ENCODE assay signal across 13 cellular contexts in the genomic region with DNA sequence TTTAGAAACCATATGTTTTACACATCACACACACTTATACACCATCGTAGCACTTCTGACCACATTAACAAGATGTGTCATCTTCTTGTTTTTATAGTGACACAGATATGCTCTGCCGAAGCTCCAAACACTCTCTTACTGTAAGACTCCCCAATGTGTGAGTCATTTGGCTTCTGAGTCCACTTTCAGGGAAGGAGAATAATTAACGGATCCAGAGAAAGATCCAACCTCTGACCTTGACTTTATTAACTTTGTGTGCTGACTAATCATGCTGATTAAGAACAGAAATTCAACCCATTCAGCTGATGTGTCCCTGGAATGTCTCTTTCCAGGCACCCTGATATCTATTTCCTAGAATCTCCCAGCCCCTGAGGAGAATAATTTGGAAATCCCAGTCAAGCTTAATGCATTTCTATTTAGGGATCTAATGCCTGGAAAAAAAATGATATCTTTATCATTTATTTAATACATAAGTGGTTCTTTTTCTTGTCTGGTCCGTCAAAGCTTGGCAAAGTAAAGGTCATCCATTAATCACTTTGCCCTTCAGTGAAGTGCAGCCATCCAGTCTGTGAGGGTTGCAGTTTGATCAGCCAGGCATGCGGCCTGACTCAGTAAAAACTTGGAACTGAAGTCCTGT.
DNase-seq lines count a peak whose midpoint lies in the region; ATAC-seq, FAIRE-seq and TF ChIP-seq lines count a peak whose summit lies in the region.
"Had no signal": no experiment of that assay in that cellular context is flagged by ENCODE, and none has a peak within 500 bp of the region (broad histone marks: within the 10 kb centered on the region; RNA-seq: fewer than 3 reads in every experiment).

No MANE protein-coding gene starts in this region.

- TF ChIP-seq CTCF in HFF-Myc (IDR thresholded peaks at IDR 0.05; ENCODE audit: low read depth, low read length, missing control alignments) (no peak), astrocyte of the spinal cord (IDR thresholded peaks at IDR 0.05; ENCODE audit: low read depth, low read length) (no peak), kidney (IDR thresholded peaks at IDR 0.05; ENCODE audit: borderline replicate concordance, extremely low read depth, insufficient read depth) (no peak)

- H3K4me1 ChIP-seq in kidney (ENCODE audit: control insufficient read depth in 1 of 2, insufficient read depth in 1 of 2, low read depth in 1 of 2, low read length in 2 of 2): no peaks in the 10 kb centered on the region
- H3K4me1 ChIP-seq: tibial artery had no signal

- H3K9ac ChIP-seq in kidney (ENCODE audit: low read length in 2 of 2): no peak overlapping the region

- DNase-seq in A172 (ENCODE audit: low spot score) (peak; percentile 52), HFF-Myc (ENCODE audit: extremely low read depth, low read depth) (peak; percentile 95), astrocyte of the spinal cord (ENCODE audit: low read depth, low spot score) (peak; percentile 95), kidney (no peak), NCI-H2029 treated with DMSO at 0.1 percent for 48 hours (lab: John Stamatoyannopoulos, UW) (no peak)
- no peak for DNase-seq in activated effector memory CD4-positive, alpha-beta T cell treated with anti-CD3 and anti-CD28 coated beads, Interleukin-2, amount 50 U/mL, for 16 hours
- DNase-seq: central memory CD4-positive, alpha-beta T cell; hypothalamus; NCI-H345; stimulated activated CD4-positive, alpha-beta T cell treated with anti-CD3 and anti-CD28 coated beads, Interleukin-4, amount 100 ng/mL, for 4 hours; tibial artery had no signal

- ATAC-seq in GM19035 (IDR thresholded peaks at IDR 0.05; ENCODE audit: unreplicated experiment) (no peak), HG02981 (IDR thresholded peaks at IDR 0.05; ENCODE audit: unreplicated experiment) (no peak)

- FAIRE-seq in kidney (lab: Jason Lieb, UNC): peak; percentile 83

- in situ Hi-C loops in astrocyte of the spinal cord (cut with HindIII; ENCODE audit: low sequenced_read_pairs): no loop called here

- H3K9me3 ChIP-seq in kidney (ENCODE audit: control insufficient read depth in 1 of 2, low read length in 2 of 2): no peaks in the 10 kb centered on the region
- H3K9me3 ChIP-seq: tibial artery had no signal

- intact Hi-C loops in kidney (cut with DNase I): no loop called here

- peak overlapping the region in 1 of 2 donors; percentile 63 for H3K27ac ChIP-seq in kidney (ENCODE audit: low read depth in 2 of 2, low read length in 2 of 2)
- H3K27ac ChIP-seq: tibial artery had no signal

- H3K4me3 ChIP-seq in HFF-Myc (replicated peaks; ENCODE audit: low read depth, low read length) (no peak overlapping the region), astrocyte of the spinal cord (ENCODE audit: low read depth, low read length) (no peak overlapping the region), kidney (ENCODE audit: low read length in 2 of 2) (no peak overlapping the region)
- H3K4me3 ChIP-seq: tibial artery had no signal

- H3K36me3 ChIP-seq in kidney (ENCODE audit: control insufficient read depth in 1 of 2, insufficient read depth in 2 of 2, low read length in 2 of 2): no peaks in the 10 kb centered on the region
- H3K36me3 ChIP-seq: tibial artery had no signal

Comparison
In these comparisons a context has a peak if more than half of its experiments do, and no peak if none do; other contexts are left out.
1. DNase-seq: peak in A172 (single experiment), HFF-Myc (single experiment) and astrocyte of the spinal cord (single experiment); none in kidney (single experiment), NCI-H2029 treated with DMSO at 0.1 percent for 48 hours (single experiment) and activated effector memory CD4-positive, alpha-beta T cell treated with anti-CD3 and anti-CD28 coated beads, Interleukin-2, amount 50 U/mL, for 16 hours (single experiment).